In the genomic region with DNA sequence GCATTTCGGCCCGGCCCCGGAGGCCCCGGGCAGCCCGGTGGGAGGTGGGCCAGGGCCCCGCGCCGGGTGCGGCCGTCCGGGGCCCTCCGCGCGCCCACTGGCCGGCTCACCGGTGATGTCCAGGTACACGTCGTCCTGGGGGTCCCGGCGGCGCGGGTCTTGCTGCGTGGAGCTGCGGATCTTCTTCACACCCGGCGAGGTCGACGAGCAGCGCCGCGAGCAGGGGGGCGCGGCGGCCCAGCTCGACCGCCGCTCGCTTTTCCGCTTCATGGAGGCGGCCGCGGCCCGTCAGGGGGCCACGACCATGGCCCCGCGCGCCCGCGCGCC, we compare ENCODE assay signal across 9 cellular contexts. TPM values are rescaled to one million over a fixed set of nuclear protein-coding genes. Genes with fewer than 3 reads are reported as not detected.
DNase-seq lines count a peak whose midpoint lies in the region; ATAC-seq and TF ChIP-seq lines count a peak whose summit lies in the region.
"Had no signal": no experiment of that assay in that cellular context is flagged by ENCODE, and none has a peak within 500 bp of the region (broad histone marks: within the 10 kb centered on the region; RNA-seq: fewer than 3 reads in every experiment).

No MANE protein-coding gene starts in this region.

- 0% methylated on average over 36 to 41 of the region's 50 CpGs for WGBS in mesodermal cell (ENCODE audit: insufficient coverage in 2 of 2), 2 experiments

- TF ChIP-seq CTCF in coronary artery (IDR thresholded peaks at IDR 0.05), result no peak
- no peak for TF ChIP-seq CTCF in vagina (IDR thresholded peaks at IDR 0.05)
- no peak for TF ChIP-seq CTCF in GM10248 (IDR thresholded peaks at IDR 0.05; ENCODE audit: control extremely low read depth, extremely low read depth, low read depth, missing control alignments)

- H3K4me1 Mint-ChIP-seq in activated naive CD8-positive, alpha-beta T cell treated with anti-CD3 and anti-CD28 coated beads, Interleukin-2, amount 50 U/mL, for 24 hours, result peaks cover 4% of the 10 kb centered on the region
- H3K4me1 Mint-ChIP-seq in activated naive CD8-positive, alpha-beta T cell treated with anti-CD3 and anti-CD28 coated beads for 36 hours, result peaks cover 14% of the 10 kb centered on the region
- H3K4me1 Mint-ChIP-seq in activated naive CD4-positive, alpha-beta T cell treated with anti-CD3 and anti-CD28 coated beads for 36 hours (ENCODE audit: low read depth), result peaks cover 4% of the 10 kb centered on the region

- POLR2A ChIA-PET in GM10248 (lab: Yijun Ruan, JAX), result no interaction called here

- H3K36me3 Mint-ChIP-seq in activated naive CD8-positive, alpha-beta T cell treated with anti-CD3 and anti-CD28 coated beads, Interleukin-2, amount 50 U/mL, for 24 hours (ENCODE audit: low read depth), result no peaks in the 10 kb centered on the region
- no peaks in the 10 kb centered on the region for H3K36me3 Mint-ChIP-seq in activated naive CD8-positive, alpha-beta T cell treated with anti-CD3 and anti-CD28 coated beads for 36 hours
- H3K36me3 Mint-ChIP-seq in activated naive CD4-positive, alpha-beta T cell treated with anti-CD3 and anti-CD28 coated beads for 36 hours (ENCODE audit: low read depth), result no peaks in the 10 kb centered on the region

- peak; percentile 3 for ATAC-seq in activated naive CD8-positive, alpha-beta T cell treated with anti-CD3 and anti-CD28 coated beads, Interleukin-2, amount 50 U/mL, for 24 hours
- ATAC-seq in GM19467 (IDR thresholded peaks at IDR 0.05; ENCODE audit: unreplicated experiment), result no peak

- H3K4me1 ChIP-seq in mesodermal cell (ENCODE audit: control insufficient read depth, insufficient read depth, low read length, poor library complexity, severe bottlenecking) (peaks cover 11% of the 10 kb centered on the region), vagina (peaks cover 17% of the 10 kb centered on the region)

- no peak overlapping the region for H3K27ac Mint-ChIP-seq in activated naive CD8-positive, alpha-beta T cell treated with anti-CD3 and anti-CD28 coated beads, Interleukin-2, amount 50 U/mL, for 24 hours
- H3K27ac Mint-ChIP-seq in activated naive CD8-positive, alpha-beta T cell treated with anti-CD3 and anti-CD28 coated beads for 36 hours, result no peak overlapping the region
- no peak overlapping the region for H3K27ac Mint-ChIP-seq in activated naive CD4-positive, alpha-beta T cell treated with anti-CD3 and anti-CD28 coated beads for 36 hours
- H3K27ac Mint-ChIP-seq: T-helper 2 cell treated with Interferon-gamma antibody and Interleukin-4, amounts not matched to agents 5 μg/mL and 100 μg/mL, for 36 hours had no signal

- H3K9me3 ChIP-seq in mesodermal cell (ENCODE audit: control insufficient read depth, low read length) (no peaks in the 10 kb centered on the region), vagina (no peaks in the 10 kb centered on the region)

- H3K27me3 Mint-ChIP-seq in activated naive CD8-positive, alpha-beta T cell treated with anti-CD3 and anti-CD28 coated beads, Interleukin-2, amount 50 U/mL, for 24 hours, result peaks cover 62% of the 10 kb centered on the region
- H3K27me3 Mint-ChIP-seq in activated naive CD8-positive, alpha-beta T cell treated with anti-CD3 and anti-CD28 coated beads for 36 hours, result peaks cover 73% of the 10 kb centered on the region
- peaks cover 36% of the 10 kb centered on the region for H3K27me3 Mint-ChIP-seq in activated naive CD4-positive, alpha-beta T cell treated with anti-CD3 and anti-CD28 coated beads for 36 hours (ENCODE audit: low read depth)

- H3K27me3 ChIP-seq in vagina, result no peaks in the 10 kb centered on the region

- H3K4me3 ChIP-seq in coronary artery (peak overlapping the region; percentile 80), mesodermal cell (ENCODE audit: extremely low read depth, insufficient read depth, low read length, poor library complexity, severe bottlenecking) (peak overlapping the region; percentile 78), vagina (peak overlapping the region; percentile 75 to 83)

- no peaks in the 10 kb centered on the region for H3K36me3 ChIP-seq in mesodermal cell (ENCODE audit: control insufficient read depth, insufficient read depth, low read length)
- no peaks in the 10 kb centered on the region for H3K36me3 ChIP-seq in vagina

- H3K27ac ChIP-seq in coronary artery (peak overlapping the region; percentile 59 to 90), mesodermal cell (ENCODE audit: low read depth, low read length, severe bottlenecking) (peak overlapping the region; percentile 43), vagina (peak overlapping the region; percentile 75)

- H3K4me3 Mint-ChIP-seq in activated naive CD8-positive, alpha-beta T cell treated with anti-CD3 and anti-CD28 coated beads, Interleukin-2, amount 50 U/mL, for 24 hours, result no peak overlapping the region
- H3K4me3 Mint-ChIP-seq in activated naive CD8-positive, alpha-beta T cell treated with anti-CD3 and anti-CD28 coated beads for 36 hours, result no peak overlapping the region
- no peak overlapping the region for H3K4me3 Mint-ChIP-seq in activated naive CD4-positive, alpha-beta T cell treated with anti-CD3 and anti-CD28 coated beads for 36 hours

- intact Hi-C loops in vagina (cut with DNase I), result loop anchor here (2.0 to 10.0 kb wide), 2 partner anchors 36 to 54 kb away; a partner anchor contains a TSS
- intact Hi-C loops in activated naive CD4-positive, alpha-beta T cell treated with anti-CD3 and anti-CD28 coated beads for 36 hours (cut with micrococcal nuclease), result no loop called here

- CTCF ChIA-PET in GM10248 (lab: Yijun Ruan, JAX), result no interaction called here
- CTCF ChIA-PET in activated naive CD4-positive, alpha-beta T cell treated with anti-CD3 and anti-CD28 coated beads for 36 hours (lab: Charles Lee), result interaction anchor here (0.7 kb wide), 1 partner anchor 47 kb away, joined by 3 read pairs; no protein-coding TSS in a partner anchor

- DNase-seq in activated naive CD8-positive, alpha-beta T cell treated with anti-CD3 and anti-CD28 coated beads, Interleukin-2, amount 50 U/mL, for 24 hours, result no peak
- DNase-seq in activated naive CD8-positive, alpha-beta T cell treated with anti-CD3 and anti-CD28 coated beads for 36 hours, result no peak
- DNase-seq in coronary artery (ENCODE audit: low spot score) (no peak), vagina (ENCODE audit: extremely low spot score in 2 of 2) (no peak), GM10248 (ENCODE audit: extremely low spot score) (no peak)
- DNase-seq in activated naive CD4-positive, alpha-beta T cell treated with anti-CD3 and anti-CD28 coated beads for 36 hours, result no peak

- TF ChIP-seq POLR2A in vagina (IDR thresholded peaks at IDR 0.05), result no peak

- no peaks in the 10 kb centered on the region for H3K9me3 Mint-ChIP-seq in activated naive CD8-positive, alpha-beta T cell treated with anti-CD3 and anti-CD28 coated beads, Interleukin-2, amount 50 U/mL, for 24 hours
- no peaks in the 10 kb centered on the region for H3K9me3 Mint-ChIP-seq in activated naive CD8-positive, alpha-beta T cell treated with anti-CD3 and anti-CD28 coated beads for 36 hours
- H3K9me3 Mint-ChIP-seq in activated naive CD4-positive, alpha-beta T cell treated with anti-CD3 and anti-CD28 coated beads for 36 hours, result no peaks in the 10 kb centered on the region
- H3K9me3 Mint-ChIP-seq: T-helper 2 cell treated with Interferon-gamma antibody and Interleukin-4, amounts not matched to agents 5 μg/mL and 100 μg/mL, for 36 hours had no signal

RNA-seq across cellular contexts. Expression of a gene that starts 0.6 kb away (rescaled TPM):
- total RNA-seq in activated naive CD8-positive, alpha-beta T cell treated with anti-CD3 and anti-CD28 coated beads for 36 hours, result under 1 TPM; 0.56 to 0.70 TPM
- polyA plus RNA-seq in mesodermal cell (2013, experiment 1 of 2), result 24.3 TPM
- polyA plus RNA-seq in mesodermal cell (2013, experiment 2 of 2), result 25.0 TPM
- total RNA-seq in vagina, result 15.7 TPM
- total RNA-seq in activated naive CD4-positive, alpha-beta T cell treated with anti-CD3 and anti-CD28 coated beads for 36 hours, result under 1 TPM; 0.62 to 0.89 TPM

RNA-seq across cellular contexts. Expression of a gene that starts 36.0 kb away (rescaled TPM):
- total RNA-seq in activated naive CD8-positive, alpha-beta T cell treated with anti-CD3 and anti-CD28 coated beads for 36 hours, result 1 to 10 TPM; 4.1 to 4.2 TPM
- polyA plus RNA-seq in mesodermal cell (2013, experiment 1 of 2), result 9.6 TPM
- polyA plus RNA-seq in mesodermal cell (2013, experiment 2 of 2), result 10.5 TPM
- total RNA-seq in vagina, result 15.0 TPM
- total RNA-seq in activated naive CD4-positive, alpha-beta T cell treated with anti-CD3 and anti-CD28 coated beads for 36 hours, result 1 to 10 TPM; 4.0 to 4.8 TPM
